ENCODE assay signal across 35 cellular contexts in the genomic region with DNA sequence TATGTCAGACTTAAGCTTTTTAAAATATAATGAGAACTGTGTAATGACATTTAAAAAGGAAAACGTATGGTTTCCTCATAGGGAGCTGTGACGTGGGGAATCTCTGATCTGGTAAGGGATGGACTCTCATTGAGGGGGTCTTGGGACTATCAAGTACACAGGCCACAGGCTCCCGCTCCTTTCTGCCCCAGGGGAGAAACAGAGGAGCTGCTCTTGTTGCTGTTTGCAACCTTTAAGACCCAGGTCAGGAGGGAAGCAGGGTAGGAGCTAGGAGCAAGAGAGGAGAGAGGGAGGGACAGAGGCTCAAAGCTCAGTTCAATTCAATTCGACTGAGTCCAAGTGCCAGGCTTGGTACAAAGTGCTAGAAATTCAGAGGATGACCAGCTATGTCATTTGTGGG.
"Had no signal": no experiment of that assay in that cellular context is flagged by ENCODE, and none has a peak within 500 bp of the region (broad histone marks: within the 10 kb centered on the region; RNA-seq: fewer than 3 reads in every experiment).

No MANE protein-coding gene starts in this region.

- ATAC-seq: activated CD8-positive, alpha-beta T cell treated with anti-CD3 and anti-CD28 coated beads for 36 hours; activated naive CD8-positive, alpha-beta T cell treated with anti-CD3 and anti-CD28 coated beads, Interleukin-2, amount 50 U/mL, for 24 hours; activated T-cell treated with anti-CD3 and anti-CD28 coated beads, Interleukin-2, amount 50 U/mL, for 4 hours; activated T-helper 17 cell treated with anti-CD3 and anti-CD28 coated beads, Interleukin-2, amount 50 U/mL, for 72 hours; body of pancreas; effector memory CD8-positive, alpha-beta T cell; foreskin keratinocyte; gastrocnemius medialis; heart left ventricle; T-helper 17 cell; WTC11 had no signal

- H3K27ac Mint-ChIP-seq: activated CD4-positive, alpha-beta T cell treated with anti-CD3 and anti-CD28 coated beads, Interleukin-2, amount 10 ng/mL, durations not matched to agents 7 days and 5 days; activated CD8-positive, alpha-beta T cell treated with anti-CD3 and anti-CD28 coated beads for 36 hours; activated naive CD8-positive, alpha-beta T cell; activated naive CD8-positive, alpha-beta T cell treated with anti-CD3 and anti-CD28 coated beads, Interleukin-2, amount 50 U/mL, for 24 hours; activated T-helper 17 cell treated with anti-CD3 and anti-CD28 coated beads, Interleukin-2, amount 50 U/mL, for 72 hours; effector memory CD8-positive, alpha-beta T cell; T-helper 17 cell; T-helper 2 cell treated with Interferon-gamma antibody and Interleukin-4, amounts not matched to agents 5 μg/mL and 100 μg/mL, for 36 hours; WTC11 had no signal

- H3K4me1 ChIP-seq: adrenal gland, body of pancreas, breast epithelium, esophagus muscularis mucosa, foreskin keratinocyte, gastrocnemius medialis, heart left ventricle had no signal

- H3K36me3 Mint-ChIP-seq: activated naive CD8-positive, alpha-beta T cell; WTC11 had no signal

- H3K4me3 Mint-ChIP-seq: activated CD4-positive, alpha-beta T cell treated with anti-CD3 and anti-CD28 coated beads, Interleukin-2, amount 10 ng/mL, durations not matched to agents 7 days and 5 days; activated CD8-positive, alpha-beta T cell treated with anti-CD3 and anti-CD28 coated beads for 36 hours; activated naive CD8-positive, alpha-beta T cell; activated naive CD8-positive, alpha-beta T cell treated with anti-CD3 and anti-CD28 coated beads, Interleukin-2, amount 50 U/mL, for 24 hours; activated T-cell treated with anti-CD3 and anti-CD28 coated beads, Interleukin-2, amount 50 U/mL, for 4 hours; activated T-helper 17 cell treated with anti-CD3 and anti-CD28 coated beads, Interleukin-2, amount 50 U/mL, for 72 hours; central memory CD8-positive, alpha-beta T cell; effector memory CD8-positive, alpha-beta T cell; T-helper 17 cell; T-helper 2 cell treated with Interferon-gamma antibody and Interleukin-4, amounts not matched to agents 5 μg/mL and 100 μg/mL, for 36 hours; WTC11 had no signal

- H3K9me3 Mint-ChIP-seq: activated CD4-positive, alpha-beta T cell treated with anti-CD3 and anti-CD28 coated beads, Interleukin-2, amount 10 ng/mL, durations not matched to agents 7 days and 5 days; activated CD8-positive, alpha-beta T cell treated with anti-CD3 and anti-CD28 coated beads for 36 hours; activated naive CD8-positive, alpha-beta T cell treated with anti-CD3 and anti-CD28 coated beads, Interleukin-2, amount 50 U/mL, for 24 hours; activated T-cell treated with anti-CD3 and anti-CD28 coated beads, Interleukin-2, amount 50 U/mL, for 4 hours; activated T-helper 17 cell treated with anti-CD3 and anti-CD28 coated beads, Interleukin-2, amount 50 U/mL, for 72 hours; central memory CD8-positive, alpha-beta T cell; effector memory CD8-positive, alpha-beta T cell; T-helper 2 cell treated with Interferon-gamma antibody and Interleukin-4, amounts not matched to agents 5 μg/mL and 100 μg/mL, for 36 hours; WTC11 had no signal

- DNase-seq: activated CD4-positive, alpha-beta T cell treated with anti-CD3 and anti-CD28 coated beads for 1 hour; activated CD4-positive, alpha-beta T cell treated with anti-CD3 and anti-CD28 coated beads for 4 hours; activated CD4-positive, alpha-beta T cell treated with anti-CD3 and anti-CD28 coated beads, Interleukin-2, amount 10 ng/mL, durations not matched to agents 7 days and 5 days; activated CD4-positive, alpha-beta T cell treated with anti-CD3 and anti-CD28 coated beads, Interleukin-2, amount 50 U/mL, for 48 hours; activated CD8-positive, alpha-beta memory T cell treated with anti-CD3 and anti-CD28 coated beads for 24 hours; activated CD8-positive, alpha-beta T cell treated with anti-CD3 and anti-CD28 coated beads for 36 hours; activated effector memory CD4-positive, alpha-beta T cell treated with Interleukin-2 at 50 U/mL for 16 hours; activated gamma-delta T cell treated with Interleukin-2 at 50 U/mL for 16 hours; activated naive CD4-positive, alpha-beta T cell treated with anti-CD3 and anti-CD28 coated beads, Interleukin-2, amount 50 U/mL, for 16 hours; activated naive CD4-positive, alpha-beta T cell treated with Interleukin-2 at 50 U/mL for 16 hours; activated naive CD8-positive, alpha-beta T cell treated with anti-CD3 and anti-CD28 coated beads, Interleukin-2, amount 50 U/mL, for 24 hours; activated T-cell treated with anti-CD3 and anti-CD28 coated beads, Interleukin-2, amount 50 U/mL, for 4 hours; adrenal gland; amygdala; body of pancreas; cortex of kidney; dermis blood vessel endothelial cell; effector CD4-positive, alpha-beta T cell; effector memory CD8-positive, alpha-beta T cell; erythroblast; foreskin keratinocyte; gastrocnemius medialis; glutamatergic neuron; heart left ventricle; T-helper 1 cell; T-helper 17 cell; T1000 had no signal

- H3K4me3 ChIP-seq: adrenal gland, body of pancreas, breast epithelium, cardiac muscle cell, esophagus muscularis mucosa, gastrocnemius medialis, heart left ventricle had no signal

- H3K27me3 Mint-ChIP-seq: activated naive CD8-positive, alpha-beta T cell had no signal

- H3K27me3 ChIP-seq: body of pancreas, cardiac muscle cell, foreskin keratinocyte had no signal

- H3K9me3 ChIP-seq: adrenal gland, body of pancreas, breast epithelium, esophagus muscularis mucosa, gastrocnemius medialis, heart left ventricle had no signal

- H3K27ac ChIP-seq: adrenal gland, body of pancreas, breast epithelium, cardiac muscle cell, esophagus muscularis mucosa, foreskin keratinocyte, gastrocnemius medialis, heart left ventricle had no signal

- H3K36me3 ChIP-seq: adrenal gland, breast epithelium, cardiac muscle cell, esophagus muscularis mucosa, gastrocnemius medialis, heart left ventricle had no signal

- H3K4me1 Mint-ChIP-seq: activated CD4-positive, alpha-beta T cell treated with anti-CD3 and anti-CD28 coated beads, Interleukin-2, amount 10 ng/mL, durations not matched to agents 7 days and 5 days; activated naive CD8-positive, alpha-beta T cell treated with anti-CD3 and anti-CD28 coated beads, Interleukin-2, amount 50 U/mL, for 24 hours; activated T-helper 17 cell treated with anti-CD3 and anti-CD28 coated beads, Interleukin-2, amount 50 U/mL, for 72 hours; central memory CD8-positive, alpha-beta T cell; WTC11 had no signal
